In genomic region chr21:44845418-44846200, GRCh38 we compare ENCODE assay signal across 7 cellular contexts. TPM values are rescaled to one million over a fixed set of nuclear protein-coding genes. Genes with fewer than 3 reads are reported as not detected.
DNase-seq lines count a peak whose midpoint lies in the region; TF ChIP-seq lines count a peak whose summit lies in the region.

No MANE protein-coding gene starts in this region.

- BruUV-seq in MCF 10A (replicated peaks; lab: Mats Ljungman, UMichigan), result no TSS peak

- POLR2A ChIA-PET in MCF 10A (lab: Yijun Ruan, JAX), result interaction anchor here (0.7 to 1.4 kb wide), 7 partner anchors 12 to 285 kb away, joined by 3 to 6 read pairs (median 4); partner anchors contain the start of gene SLX9

- H3K4me3 Mint-ChIP-seq in T-helper 1 cell treated with Interleukin-12 subunit alpha and Interleukin-12 subunit beta and Interleukin-4 antibody, amounts not matched to agents 30 μg/mL and 1 μg/mL, for 36 hours, result peak overlapping the region; percentile 70
- peak overlapping the region; percentile 16 for H3K4me3 Mint-ChIP-seq in MCF 10A (ENCODE audit: unreplicated experiment)

- no peaks in the 10 kb centered on the region for H3K9me3 Mint-ChIP-seq in T-helper 1 cell treated with Interleukin-12 subunit alpha and Interleukin-12 subunit beta and Interleukin-4 antibody, amounts not matched to agents 30 μg/mL and 1 μg/mL, for 36 hours
- no peaks in the 10 kb centered on the region for H3K9me3 Mint-ChIP-seq in MCF 10A (ENCODE audit: unreplicated experiment)

- H3K27me3 ChIP-seq in HUES6 (ENCODE audit: control insufficient read depth, insufficient read depth, low read length), result no peaks in the 10 kb centered on the region

- H3K27me3 Mint-ChIP-seq in T-helper 1 cell treated with Interleukin-12 subunit alpha and Interleukin-12 subunit beta and Interleukin-4 antibody, amounts not matched to agents 30 μg/mL and 1 μg/mL, for 36 hours (ENCODE audit: low read depth), result no peaks in the 10 kb centered on the region
- H3K27me3 Mint-ChIP-seq in MCF 10A (ENCODE audit: insufficient read depth, unreplicated experiment), result no peaks in the 10 kb centered on the region

- peak overlapping the region; percentile 46 for H3K4me3 ChIP-seq in HUES6 (ENCODE audit: low read depth, low read length)

- peaks cover 18% of the 10 kb centered on the region for H3K4me1 ChIP-seq in HUES6 (ENCODE audit: control insufficient read depth, insufficient read depth, low read length)

- DNase-seq in MCF 10A (ENCODE audit: unreplicated experiment), result peak; percentile 63
- peak; percentile 84 for DNase-seq in iPS-NIHi7 (ENCODE audit: extremely low spot score)
- peak; percentile 86 for DNase-seq in stimulated activated CD4-positive, alpha-beta T cell treated with anti-CD3 and anti-CD28 coated beads, Interleukin-15, amount 100 ng/mL, for 24 hours
- no peak for DNase-seq in NCI-H1048 (lab: John Stamatoyannopoulos, UW)

- peaks cover 7% of the 10 kb centered on the region for H3K4me1 Mint-ChIP-seq in T-helper 1 cell treated with Interleukin-12 subunit alpha and Interleukin-12 subunit beta and Interleukin-4 antibody, amounts not matched to agents 30 μg/mL and 1 μg/mL, for 36 hours (ENCODE audit: low read depth)
- no peaks in the 10 kb centered on the region for H3K4me1 Mint-ChIP-seq in MCF 10A (ENCODE audit: insufficient read depth, unreplicated experiment)

- H3K27ac Mint-ChIP-seq in T-helper 1 cell treated with Interleukin-12 subunit alpha and Interleukin-12 subunit beta and Interleukin-4 antibody, amounts not matched to agents 30 μg/mL and 1 μg/mL, for 36 hours, result no peak overlapping the region
- H3K27ac Mint-ChIP-seq in MCF 10A (ENCODE audit: low read depth, unreplicated experiment), result no peak overlapping the region

- CTCF ChIA-PET in MCF 10A (lab: Yijun Ruan, JAX), result interaction anchor here (0.9 to 2.0 kb wide), 3 partner anchors 12 to 44 kb away, joined by 3 to 4 read pairs (median 3); partner anchors contain the start of gene UBE2G2

- peaks cover 21% of the 10 kb centered on the region for H3K36me3 ChIP-seq in HUES6 (ENCODE audit: control insufficient read depth, insufficient read depth, low read length)

- TF ChIP-seq CTCF in GM12874 (IDR thresholded peaks at IDR 0.05; ENCODE audit: insufficient read depth, low read depth, low read length) (peak; percentile 61), MCF 10A (IDR thresholded peaks at IDR 0.05; ENCODE audit: unreplicated experiment) (peak; percentile 32)

- intact Hi-C loops in MCF 10A (cut with micrococcal nuclease), result loop anchor here (2.0 kb wide), 2 partner anchors 27 to 45 kb away; partner anchors contain the start of genes PTTG1IP and UBE2G2

- no peak overlapping the region for H3K27ac ChIP-seq in HUES6 (ENCODE audit: low read depth, low read length)

- no peak overlapping the region for H3K9ac ChIP-seq in HUES6 (ENCODE audit: low read length)

- H3K9me3 ChIP-seq in HUES6 (ENCODE audit: control insufficient read depth, insufficient read depth, low read depth, low read length), result no peaks in the 10 kb centered on the region

- peaks cover 7% of the 10 kb centered on the region for H3K36me3 Mint-ChIP-seq in T-helper 1 cell treated with Interleukin-12 subunit alpha and Interleukin-12 subunit beta and Interleukin-4 antibody, amounts not matched to agents 30 μg/mL and 1 μg/mL, for 36 hours (ENCODE audit: low read depth)
- peaks cover 49% of the 10 kb centered on the region for H3K36me3 Mint-ChIP-seq in MCF 10A (ENCODE audit: insufficient read depth, unreplicated experiment)

RNA-seq across cellular contexts. Expression of gene SUMO3, which starts 27.7 kb away (rescaled TPM):
- 59.5 and 62.3 TPM in 2 replicates for total RNA-seq in MCF 10A (2022)

RNA-seq across cellular contexts. Expression of gene PTTG1IP, which starts 27.9 kb away (rescaled TPM):
- total RNA-seq in MCF 10A (2022), result 326 and 338 TPM in 2 replicates

RNA-seq across cellular contexts. Expression of gene UBE2G2, which starts 44.0 kb away (rescaled TPM):
- 122 and 147 TPM in 2 replicates for total RNA-seq in MCF 10A (2022)
